Comparison of ENCODE assay signal across 8 cellular contexts in the genomic region with DNA sequence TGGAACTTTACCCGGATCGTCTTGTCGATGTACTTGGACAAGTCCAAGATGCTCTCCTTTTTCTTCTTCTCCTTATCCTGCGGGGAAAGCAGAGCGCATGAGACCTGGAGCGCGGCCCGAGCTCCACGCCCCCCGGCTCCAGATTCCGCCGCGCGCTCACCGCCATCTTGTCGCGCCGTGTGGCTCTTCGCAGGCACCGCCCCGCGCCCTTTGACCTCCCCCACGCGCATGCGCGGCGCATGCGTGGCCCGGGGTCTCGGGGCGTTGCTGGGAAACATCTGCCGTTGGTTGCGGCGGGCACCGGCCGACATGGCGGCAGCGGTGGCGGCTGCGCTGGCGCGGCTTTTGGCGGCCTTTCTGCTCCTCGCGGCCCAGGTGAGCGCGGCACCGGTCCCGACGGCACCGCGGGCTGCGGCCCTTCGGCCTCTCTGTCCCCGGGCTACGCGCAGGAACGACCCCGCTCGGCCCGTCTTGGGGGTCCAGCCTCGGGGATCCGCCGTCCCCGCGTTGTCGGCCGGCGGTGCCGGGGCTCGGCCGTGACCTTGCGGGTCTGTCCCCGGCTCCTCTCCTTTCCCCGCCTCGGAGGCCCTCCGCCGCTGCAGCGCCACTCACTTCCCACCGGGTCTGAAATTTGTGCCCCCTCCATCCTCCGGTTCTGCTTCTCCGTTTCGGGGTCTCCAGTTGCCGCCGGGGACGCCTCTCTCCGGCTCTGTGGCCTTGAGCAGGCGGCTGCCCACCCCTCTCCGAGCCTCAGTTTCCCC. TPM values are rescaled to one million over a fixed set of nuclear protein-coding genes. Genes with fewer than 3 reads are reported as not detected.
DNase-seq lines count a peak whose midpoint lies in the region; ATAC-seq lines count a peak whose summit lies in the region.

Gene LSM7 (minus strand): TSS at position 186 of the 761 bp plus-strand sequence. CDS start 20 bp downstream, at position 166.
A gene with protein sequence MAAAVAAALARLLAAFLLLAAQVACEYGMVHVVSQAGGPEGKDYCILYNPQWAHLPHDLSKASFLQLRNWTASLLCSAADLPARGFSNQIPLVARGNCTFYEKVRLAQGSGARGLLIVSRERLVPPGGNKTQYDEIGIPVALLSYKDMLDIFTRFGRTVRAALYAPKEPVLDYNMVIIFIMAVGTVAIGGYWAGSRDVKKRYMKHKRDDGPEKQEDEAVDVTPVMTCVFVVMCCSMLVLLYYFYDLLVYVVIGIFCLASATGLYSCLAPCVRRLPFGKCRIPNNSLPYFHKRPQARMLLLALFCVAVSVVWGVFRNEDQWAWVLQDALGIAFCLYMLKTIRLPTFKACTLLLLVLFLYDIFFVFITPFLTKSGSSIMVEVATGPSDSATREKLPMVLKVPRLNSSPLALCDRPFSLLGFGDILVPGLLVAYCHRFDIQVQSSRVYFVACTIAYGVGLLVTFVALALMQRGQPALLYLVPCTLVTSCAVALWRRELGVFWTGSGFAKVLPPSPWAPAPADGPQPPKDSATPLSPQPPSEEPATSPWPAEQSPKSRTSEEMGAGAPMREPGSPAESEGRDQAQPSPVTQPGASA (plus strand): TSS at position 284 of the 761 bp plus-strand sequence. CDS start 26 bp downstream, at position 310.

- H3K9me3 Mint-ChIP-seq in activated T-helper 1 cell treated with anti-CD3 and anti-CD28 coated beads, Interleukin-12 subunit alpha, Interleukin-12 subunit beta, Interleukin-2, Interleukin-4 antibody, amounts not matched to agents 30 ng/mL and 10 ng/mL and 1 ng/mL, durations not matched to agents 14 hours and 24 hours and 36 hours: no peaks in the 10 kb centered on the region
- peaks cover 0 to 4% (median 0%) of the 10 kb centered on the region in 11 donors for H3K9me3 Mint-ChIP-seq in naive thymus-derived CD4-positive, alpha-beta T cell
- H3K9me3 Mint-ChIP-seq in stimulated activated effector memory CD8-positive, alpha-beta T cell treated with anti-CD3 and anti-CD28 coated beads, Interleukin-12 subunit alpha, Interleukin-12 subunit beta, amount 100 ng/mL, for 72 hours: no peaks in the 10 kb centered on the region

- H3K27ac Mint-ChIP-seq in activated T-helper 1 cell treated with anti-CD3 and anti-CD28 coated beads, Interleukin-12 subunit alpha, Interleukin-12 subunit beta, Interleukin-2, Interleukin-4 antibody, amounts not matched to agents 30 ng/mL and 10 ng/mL and 1 ng/mL, durations not matched to agents 14 hours and 24 hours and 36 hours: peak within 1 kb of the TSS; percentile 100
- H3K27ac Mint-ChIP-seq in naive thymus-derived CD4-positive, alpha-beta T cell: peak within 1 kb of the TSS; percentile 91 to 100 (median 99)
- H3K27ac Mint-ChIP-seq in stimulated activated effector memory CD8-positive, alpha-beta T cell treated with anti-CD3 and anti-CD28 coated beads, Interleukin-12 subunit alpha, Interleukin-12 subunit beta, amount 100 ng/mL, for 72 hours: peak within 1 kb of the TSS; percentile 95

- CTCF ChIA-PET in naive thymus-derived CD4-positive, alpha-beta T cell (lab: Charles Lee): interaction anchor here (1.0 to 1.5 kb wide), 2 partner anchors 10 to 93 kb away, joined by 3 read pairs; no protein-coding TSS in a partner anchor

- H3K27me3 Mint-ChIP-seq in activated T-helper 1 cell treated with anti-CD3 and anti-CD28 coated beads, Interleukin-12 subunit alpha, Interleukin-12 subunit beta, Interleukin-2, Interleukin-4 antibody, amounts not matched to agents 30 ng/mL and 10 ng/mL and 1 ng/mL, durations not matched to agents 14 hours and 24 hours and 36 hours (ENCODE audit: insufficient read depth): no peaks in the 10 kb centered on the region
- H3K27me3 Mint-ChIP-seq in naive thymus-derived CD4-positive, alpha-beta T cell: peaks cover 0 to 2% (median 0%) of the 10 kb centered on the region in 5 donors

- peaks cover 22% of the 10 kb centered on the region for H3K36me3 Mint-ChIP-seq in activated T-helper 1 cell treated with anti-CD3 and anti-CD28 coated beads, Interleukin-12 subunit alpha, Interleukin-12 subunit beta, Interleukin-2, Interleukin-4 antibody, amounts not matched to agents 30 ng/mL and 10 ng/mL and 1 ng/mL, durations not matched to agents 14 hours and 24 hours and 36 hours (ENCODE audit: low read depth)
- peaks cover 0 to 16% (median 4%) of the 10 kb centered on the region in 5 donors for H3K36me3 Mint-ChIP-seq in naive thymus-derived CD4-positive, alpha-beta T cell
- H3K36me3 Mint-ChIP-seq in stimulated activated effector memory CD8-positive, alpha-beta T cell treated with anti-CD3 and anti-CD28 coated beads, Interleukin-12 subunit alpha, Interleukin-12 subunit beta, amount 100 ng/mL, for 72 hours: peaks cover 58% of the 10 kb centered on the region

- peaks cover 0 to 30% (median 0%) of the 10 kb centered on the region in 3 experiments for H3K36me3 ChIP-seq in naive thymus-derived CD4-positive, alpha-beta T cell (ENCODE audit: control insufficient read depth in 2 of 3, insufficient read depth in 3 of 3, low read length in 3 of 3)

- no peaks in the 10 kb centered on the region for H3K27me3 ChIP-seq in naive thymus-derived CD4-positive, alpha-beta T cell (ENCODE audit: control insufficient read depth in 2 of 2, insufficient read depth in 2 of 2, low read length in 2 of 2)

- peak within 1 kb of the TSS; percentile 100 for H3K4me3 Mint-ChIP-seq in activated T-helper 1 cell treated with anti-CD3 and anti-CD28 coated beads, Interleukin-12 subunit alpha, Interleukin-12 subunit beta, Interleukin-2, Interleukin-4 antibody, amounts not matched to agents 30 ng/mL and 10 ng/mL and 1 ng/mL, durations not matched to agents 14 hours and 24 hours and 36 hours
- H3K4me3 Mint-ChIP-seq in naive thymus-derived CD4-positive, alpha-beta T cell: peak within 1 kb of the TSS; percentile 94 to 100 (median 98)
- peak within 1 kb of the TSS; percentile 92 for H3K4me3 Mint-ChIP-seq in stimulated activated effector memory CD8-positive, alpha-beta T cell treated with anti-CD3 and anti-CD28 coated beads, Interleukin-12 subunit alpha, Interleukin-12 subunit beta, amount 100 ng/mL, for 72 hours

- DNase-seq in COLO668 (lab: John Stamatoyannopoulos, UW; ENCODE audit: unreplicated experiment) (peak; percentile 96), KG1 (lab: John Stamatoyannopoulos, UW) (peak; percentile 84), RPMI8226 (peak; percentile 94), fibroblast of gingiva (ENCODE audit: low read depth) (peak; percentile 83)
- peak; percentile 91 for DNase-seq in activated T-helper 1 cell treated with anti-CD3 and anti-CD28 coated beads, Interleukin-12 subunit alpha, Interleukin-12 subunit beta, Interleukin-2, Interleukin-4 antibody, amounts not matched to agents 30 ng/mL and 10 ng/mL and 1 ng/mL, durations not matched to agents 14 hours and 24 hours and 36 hours (ENCODE audit: low spot score)
- DNase-seq in naive thymus-derived CD4-positive, alpha-beta T cell: peak; percentile 87 to 95 (median 91)
- peak; percentile 89 to 95 for DNase-seq in stimulated activated effector memory CD8-positive, alpha-beta T cell treated with anti-CD3 and anti-CD28 coated beads, Interleukin-12 subunit alpha, Interleukin-12 subunit beta, amount 100 ng/mL, for 72 hours (ENCODE audit: low spot score in 2 of 2)

- intact Hi-C loops in activated T-helper 1 cell treated with anti-CD3 and anti-CD28 coated beads, Interleukin-12 subunit alpha, Interleukin-12 subunit beta, Interleukin-2, Interleukin-4 antibody, amounts not matched to agents 30 ng/mL and 10 ng/mL and 1 ng/mL, durations not matched to agents 14 hours and 24 hours and 36 hours (cut with micrococcal nuclease): loop anchor here (1.0 to 2.0 kb wide), 3 partner anchors 60 to 178 kb away; partner anchors contain the start of genes AP3D1 and TIMM13
- intact Hi-C loops in naive thymus-derived CD4-positive, alpha-beta T cell (cut with micrococcal nuclease): loop anchor here (1.0 to 2.0 kb wide), 7 partner anchors 40 to 177 kb away; partner anchors contain the start of genes AP3D1 (in 2 of the 2), PLEKHJ1 (in 2 of the 2), SF3A2 (in 2 of the 2) and TIMM13 (in 1 of the 2)

- peaks cover 63% of the 10 kb centered on the region for H3K4me1 Mint-ChIP-seq in activated T-helper 1 cell treated with anti-CD3 and anti-CD28 coated beads, Interleukin-12 subunit alpha, Interleukin-12 subunit beta, Interleukin-2, Interleukin-4 antibody, amounts not matched to agents 30 ng/mL and 10 ng/mL and 1 ng/mL, durations not matched to agents 14 hours and 24 hours and 36 hours (ENCODE audit: low read depth)
- peaks cover 35 to 81% (median 62%) of the 10 kb centered on the region in 7 donors for H3K4me1 Mint-ChIP-seq in naive thymus-derived CD4-positive, alpha-beta T cell
- H3K4me1 Mint-ChIP-seq in stimulated activated effector memory CD8-positive, alpha-beta T cell treated with anti-CD3 and anti-CD28 coated beads, Interleukin-12 subunit alpha, Interleukin-12 subunit beta, amount 100 ng/mL, for 72 hours: peaks cover 45% of the 10 kb centered on the region

- POLR2A ChIA-PET in naive thymus-derived CD4-positive, alpha-beta T cell (lab: Charles Lee): interaction anchor here (0.6 to 2.4 kb wide), 10 partner anchors 26 to 727 kb away, joined by 3 to 8 read pairs (median 6); partner anchors contain the start of genes GADD45B and PLEKHJ1

- H3K4me1 ChIP-seq in naive thymus-derived CD4-positive, alpha-beta T cell (ENCODE audit: control insufficient read depth in 2 of 2, insufficient read depth in 2 of 2, low read length in 2 of 2): peaks cover 10 to 48% of the 10 kb centered on the region in 2 donors

- ATAC-seq in GM21390 (IDR thresholded peaks at IDR 0.05; ENCODE audit: unreplicated experiment): peak; percentile 47
- peak; percentile 85 for ATAC-seq in naive thymus-derived CD4-positive, alpha-beta T cell
- peak; percentile 89 for ATAC-seq in stimulated activated effector memory CD8-positive, alpha-beta T cell treated with anti-CD3 and anti-CD28 coated beads, Interleukin-12 subunit alpha, Interleukin-12 subunit beta, amount 100 ng/mL, for 72 hours

- H3K9me3 ChIP-seq in naive thymus-derived CD4-positive, alpha-beta T cell (ENCODE audit: control insufficient read depth in 2 of 3, low read length in 3 of 3): no peaks in the 10 kb centered on the region

- H3K4me3 ChIP-seq in naive thymus-derived CD4-positive, alpha-beta T cell (ENCODE audit: low read length): peak within 1 kb of the TSS; percentile 95

- H3K27ac ChIP-seq in naive thymus-derived CD4-positive, alpha-beta T cell (ENCODE audit: low read depth, low read length): peak within 1 kb of the TSS; percentile 93

RNA-seq across cellular contexts. Expression of gene LSM7, which starts in this region (rescaled TPM):
- 180 and 193 TPM in 2 replicates for total RNA-seq in activated T-helper 1 cell treated with anti-CD3 and anti-CD28 coated beads, Interleukin-12 subunit alpha, Interleukin-12 subunit beta, Interleukin-2, Interleukin-4 antibody, amounts not matched to agents 30 ng/mL and 10 ng/mL and 1 ng/mL, durations not matched to agents 14 hours and 24 hours and 36 hours
- total RNA-seq in naive thymus-derived CD4-positive, alpha-beta T cell: 100 to 1,000 TPM in 3 of 5 experiments, 10 to 100 TPM in 2; 79.4 to 131 (median 102) TPM
- 100 to 1,000 TPM; 142 to 182 TPM for polyA plus RNA-seq in naive thymus-derived CD4-positive, alpha-beta T cell

RNA-seq across cellular contexts. Expression of the second gene that starts in this region (rescaled TPM):
- 71.2 and 71.4 TPM in 2 replicates for total RNA-seq in activated T-helper 1 cell treated with anti-CD3 and anti-CD28 coated beads, Interleukin-12 subunit alpha, Interleukin-12 subunit beta, Interleukin-2, Interleukin-4 antibody, amounts not matched to agents 30 ng/mL and 10 ng/mL and 1 ng/mL, durations not matched to agents 14 hours and 24 hours and 36 hours
- total RNA-seq in naive thymus-derived CD4-positive, alpha-beta T cell: 100 to 1,000 TPM in 4 of 5 experiments, 10 to 100 TPM in 1; 92.2 to 150 (median 140) TPM
- 10 to 100 TPM; 11.1 to 15.7 TPM for polyA plus RNA-seq in naive thymus-derived CD4-positive, alpha-beta T cell

Comparison
In these comparisons a context has a peak if more than half of its experiments do, and no peak if none do; other contexts are left out.
1. Peak in every context shown above with its lines: DNase-seq, ATAC-seq, H3K4me3 ChIP-seq and H3K27ac ChIP-seq.